In the genomic region with DNA sequence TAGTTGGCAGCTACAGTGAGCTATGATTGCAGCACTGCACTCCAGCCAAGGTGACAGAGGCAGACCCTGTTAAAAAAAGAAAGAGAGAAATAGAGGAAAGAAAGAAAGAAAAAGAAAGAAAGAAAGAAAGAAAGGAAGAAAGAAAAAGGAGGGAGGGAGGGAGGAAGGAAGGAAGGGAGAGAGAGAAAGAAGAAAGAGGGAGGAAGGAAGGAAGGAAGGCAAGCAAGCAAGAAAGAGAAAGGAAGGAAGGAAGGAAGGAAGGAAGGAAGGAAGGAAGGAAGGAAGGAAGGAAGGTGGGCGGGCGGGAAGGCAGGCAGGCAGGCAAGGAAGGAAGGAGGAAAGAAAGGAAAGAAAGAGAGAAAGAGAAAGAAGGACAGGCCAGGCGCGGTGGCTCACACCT, we compare ENCODE assay signal across 1 cellular context.
TF ChIP-seq lines count a peak whose summit lies in the region.

No MANE protein-coding gene starts in this region.

TF ChIP-seq in WTC11, 78 proteins besides CTCF, POLR2A, EP300 and RAD21 (continued from another document):
- TF ChIP-seq FOXK1 (CRISPR knock-in tag; IDR thresholded peaks at IDR 0.05), result no peak
- TF ChIP-seq, protein P1, sequence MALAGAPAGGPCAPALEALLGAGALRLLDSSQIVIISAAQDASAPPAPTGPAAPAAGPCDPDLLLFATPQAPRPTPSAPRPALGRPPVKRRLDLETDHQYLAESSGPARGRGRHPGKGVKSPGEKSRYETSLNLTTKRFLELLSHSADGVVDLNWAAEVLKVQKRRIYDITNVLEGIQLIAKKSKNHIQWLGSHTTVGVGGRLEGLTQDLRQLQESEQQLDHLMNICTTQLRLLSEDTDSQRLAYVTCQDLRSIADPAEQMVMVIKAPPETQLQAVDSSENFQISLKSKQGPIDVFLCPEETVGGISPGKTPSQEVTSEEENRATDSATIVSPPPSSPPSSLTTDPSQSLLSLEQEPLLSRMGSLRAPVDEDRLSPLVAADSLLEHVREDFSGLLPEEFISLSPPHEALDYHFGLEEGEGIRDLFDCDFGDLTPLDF (CRISPR knock-in tag; IDR thresholded peaks at IDR 0.05), result no peak
- no peak for TF ChIP-seq EMX1 (CRISPR knock-in tag; IDR thresholded peaks at IDR 0.05)
- no peak for TF ChIP-seq ZNF671 (CRISPR knock-in tag; IDR thresholded peaks at IDR 0.05)
- no peak for TF ChIP-seq ZNF423 (CRISPR knock-in tag; IDR thresholded peaks at IDR 0.05)
- no peak for TF ChIP-seq AFF4 (CRISPR knock-in tag; IDR thresholded peaks at IDR 0.05; ENCODE audit: borderline replicate concordance)
